Comparison of ENCODE assay signal across 11 cellular contexts in genomic region chr2:232142502-232142901, GRCh38.
A peak's percentile ranks its signal among the peaks of the same experiment; 100 is the strongest.
DNase-seq lines count a peak whose midpoint lies in the region; ATAC-seq, FAIRE-seq and TF ChIP-seq lines count a peak whose summit lies in the region.
"Had no signal": no experiment of that assay in that cellular context is flagged by ENCODE, and none has a peak within 500 bp of the region (broad histone marks: within the 10 kb centered on the region; RNA-seq: fewer than 3 reads in every experiment).

No MANE protein-coding gene starts in this region.

- no peak overlapping the region for H3K4me3 ChIP-seq in A549
- H3K4me3 ChIP-seq in Panc1 (ENCODE audit: low read depth in 2 of 2, low read length in 2 of 2): no peak overlapping the region
- H3K4me3 ChIP-seq: BLaER1 had no signal

- FAIRE-seq in A549 (lab: Jason Lieb, UNC): no peak
- FAIRE-seq in GM12892 (lab: Jason Lieb, UNC): peak; percentile 51

- no peaks in the 10 kb centered on the region; the same call in 1 of the 2 replicates for H3K36me3 ChIP-seq in Panc1 (ENCODE audit: control insufficient read depth, insufficient read depth, low read length)
- H3K36me3 ChIP-seq: BE2C, BLaER1 had no signal

- ATAC-seq in A549 (no peak; a peak in 2 of 6 replicates), Panc1 (0 out of 2 replicates have a peak, but pooled peaks have one; percentile 17), GM18907 (IDR thresholded peaks at IDR 0.05; ENCODE audit: unreplicated experiment) (no peak)
- ATAC-seq: CD8-positive, alpha-beta T cell had no signal

- TF ChIP-seq POLR2A in A549 (IDR thresholded peaks at IDR 0.05; ENCODE audit: low read length): no peak
- no peak for TF ChIP-seq POLR2A in GM12892 (IDR thresholded peaks at IDR 0.05; ENCODE audit: low read depth, low read length)

- intact Hi-C loops in Panc1 (cut with micrococcal nuclease; ENCODE audit: unreplicated experiment): loop anchor here (5.0 kb wide), 1 partner anchor 215 kb away; the partner anchor contains the start of gene NPPC

- no peak for TF ChIP-seq CTCF in A549 (IDR thresholded peaks at IDR 0.05)
- no peak for TF ChIP-seq CTCF in Panc1 (IDR thresholded peaks at IDR 0.05)

- no peak for TF ChIP-seq EP300 in A549 (IDR thresholded peaks at IDR 0.05)

- no peak overlapping the region for H3K27ac ChIP-seq in A549
- no peak overlapping the region for H3K27ac ChIP-seq in Panc1 (ENCODE audit: low read length)
- H3K27ac ChIP-seq: 22Rv1, BLaER1 had no signal

- POLR2A ChIA-PET in A549 (lab: Yijun Ruan, JAX): interaction anchor here (1.0 kb wide), 1 partner anchor 217 kb away, joined by 3 read pairs; no protein-coding TSS in a partner anchor
- POLR2A ChIA-PET in Panc1 (lab: Charles Lee): no interaction called here

- in situ Hi-C loops in Panc1 (cut with HindIII; ENCODE audit: low pct_unique_long_range_greater_than_20kb, low sequenced_read_pairs): no loop called here

- BruUV-seq in Panc1 (replicated peaks; lab: Mats Ljungman, UMichigan): no TSS peak

- WGBS in A549 (ENCODE audit: missing lambda C conversion rate): 81% methylated on average over 5 of the region's 5 CpGs

- CTCF ChIA-PET in A549 (lab: Yijun Ruan, JAX): interaction anchor here (0.6 to 7.0 kb wide), 17 partner anchors 12 to 349 kb away, joined by 3 to 81 read pairs (median 5); partner anchors contain the start of gene NPPC
- CTCF ChIA-PET in Panc1 (lab: Charles Lee): interaction anchor here (1.0 to 1.4 kb wide), 2 partner anchors 155 to 217 kb away, joined by 4 to 9 read pairs; no protein-coding TSS in a partner anchor

- no peak overlapping the region for H3K4me2 ChIP-seq in A549
- H3K4me2 ChIP-seq: BLaER1 had no signal

- no peaks in the 10 kb centered on the region for H3K4me1 ChIP-seq in A549
- H3K4me1 ChIP-seq in Panc1 (ENCODE audit: control insufficient read depth, insufficient read depth, low read length): no peaks in the 10 kb centered on the region
- H3K4me1 ChIP-seq: Caco-2 had no signal

- TF ChIP-seq RAD21 in A549 (conservative IDR thresholded peaks at IDR 0.05 in 1 of 2, IDR thresholded peaks at IDR 0.05 in 1 of 2): no peak

- no peaks in the 10 kb centered on the region for H3K9me3 ChIP-seq in A549
- H3K9me3 ChIP-seq in Panc1 (ENCODE audit: control insufficient read depth, insufficient read depth, low read depth, low read length): no peaks in the 10 kb centered on the region
- H3K9me3 ChIP-seq: BE2C, BLaER1, Caco-2 had no signal

- DNase-seq in A549 (ENCODE audit: low read depth in 1 of 2, low spot score in 1 of 2): no peak
- DNase-seq in GM12892 (ENCODE audit: insufficient read length): no peak
- no peak for DNase-seq in Panc1 (ENCODE audit: low read depth, low spot score)
- DNase-seq in NCI-H1105 treated with DMSO at 0.1 percent for 48 hours (lab: John Stamatoyannopoulos, UW): no peak
- DNase-seq in NCI-H2029 (lab: John Stamatoyannopoulos, UW): no peak

- H3K27me3 ChIP-seq in Panc1 (ENCODE audit: control insufficient read depth, insufficient read depth, low read length): no peaks in the 10 kb centered on the region
- H3K27me3 ChIP-seq: BE2C, BLaER1 had no signal

TF ChIP-seq in A549, 52 proteins besides CTCF, POLR2A, EP300 and RAD21:
- no peak for TF ChIP-seq FOSL2 (IDR thresholded peaks at IDR 0.05)
- TF ChIP-seq FOSL2 (CRISPR knock-in tag; IDR thresholded peaks at IDR 0.05): no peak
- no peak for TF ChIP-seq KDM1A (IDR thresholded peaks at IDR 0.05; ENCODE audit: low read depth)
- TF ChIP-seq MAFK (IDR thresholded peaks at IDR 0.05; ENCODE audit: partially characterized antibody): peak; percentile 19
TF ChIP-seq in A549: peak in this region for 1.
